In genomic region chr3:146972726-146973125, GRCh38 we compare ENCODE assay signal across 23 cellular contexts.
A peak's percentile ranks its signal among the peaks of the same experiment; 100 is the strongest.
DNase-seq lines count a peak whose midpoint lies in the region; FAIRE-seq and TF ChIP-seq lines count a peak whose summit lies in the region.
"Had no signal": no experiment of that assay in that cellular context is flagged by ENCODE, and none has a peak within 500 bp of the region (broad histone marks: within the 10 kb centered on the region; RNA-seq: fewer than 3 reads in every experiment).

No MANE protein-coding gene starts in this region.

- TF ChIP-seq POLR2A in GM12892 (IDR thresholded peaks at IDR 0.05; ENCODE audit: low read depth, low read length) (no peak), tibial nerve (IDR thresholded peaks at IDR 0.05) (no peak)

- H3K9me3 ChIP-seq in tibial nerve = no peaks in the 10 kb centered on the region
- H3K9me3 ChIP-seq: esophagus muscularis mucosa, left lung had no signal

- peak; percentile 25 for DNase-seq in AG09319 (ENCODE audit: extremely low read depth, low read depth)
- peak; percentile 21 for DNase-seq in HT1080 (ENCODE audit: low read depth)
- peak; percentile 25 for DNase-seq in astrocyte of the spinal cord (ENCODE audit: low read depth, low spot score)
- DNase-seq in kidney glomerular epithelial cell (lab: John Stamatoyannopoulos, UW) = peak; percentile 15
- no peak for DNase-seq in DMS153 (lab: John Stamatoyannopoulos, UW)
- DNase-seq in GM12892 (ENCODE audit: insufficient read length) = no peak
- DNase-seq in tibial nerve (ENCODE audit: low spot score in 2 of 2) = no peak
- DNase-seq in RKO (ENCODE audit: low spot score) = no peak
- DNase-seq: activated CD4-positive, CD25-positive, alpha-beta regulatory T cell; activated CD8-positive, alpha-beta memory T cell treated with anti-CD3 and anti-CD28 coated beads for 24 hours; activated naive CD8-positive, alpha-beta T cell treated with anti-CD3 and anti-CD28 coated beads, Interleukin-2, amount 50 U/mL, for 24 hours; CD4-positive, alpha-beta memory T cell; DND-41; effector CD8-positive, alpha-beta T cell; Karpas-422; left lung; NCI-H1105; NCI-H2107; NCI-H526 treated with DMSO at 0.1 percent for 48 hours; nucleus accumbens; OCI-M1; right cardiac atrium had no signal

- WGBS in tibial nerve, 2 donors = 56 to 70% methylated on average over 1 of the region's 1 CpG

- TF ChIP-seq CTCF in AG09319 (IDR thresholded peaks at IDR 0.05; ENCODE audit: low read depth, low read length) = no peak
- no peak for TF ChIP-seq CTCF in astrocyte of the spinal cord (IDR thresholded peaks at IDR 0.05; ENCODE audit: low read depth, low read length)
- no peak for TF ChIP-seq CTCF in tibial nerve (IDR thresholded peaks at IDR 0.05)

- FAIRE-seq in GM12892 (lab: Jason Lieb, UNC) = no peak

- H3K4me3 ChIP-seq in astrocyte of the spinal cord (ENCODE audit: low read depth, low read length) (no peak overlapping the region), tibial nerve (no peak overlapping the region)
- H3K4me3 ChIP-seq: esophagus muscularis mucosa, left lung had no signal

- TF ChIP-seq EP300 in tibial nerve (IDR thresholded peaks at IDR 0.05) = no peak

- no peaks in the 10 kb centered on the region for H3K4me1 ChIP-seq in tibial nerve
- H3K4me1 ChIP-seq: esophagus muscularis mucosa, left lung had no signal

- in situ Hi-C loops in astrocyte of the spinal cord (cut with HindIII; ENCODE audit: low sequenced_read_pairs) = no loop called here

- H3K27ac ChIP-seq in tibial nerve = no peak overlapping the region
- H3K27ac ChIP-seq: esophagus muscularis mucosa, left lung had no signal

- no peaks in the 10 kb centered on the region for H3K27me3 ChIP-seq in tibial nerve
- H3K27me3 ChIP-seq: esophagus muscularis mucosa, left lung had no signal

- H3K36me3 ChIP-seq in tibial nerve = no peaks in the 10 kb centered on the region
- H3K36me3 ChIP-seq: esophagus muscularis mucosa, left lung had no signal

Comparison
In these comparisons a context has a peak if more than half of its experiments do, and no peak if none do; other contexts are left out.
1. DNase-seq: peak in AG09319 (single experiment), HT1080 (single experiment), astrocyte of the spinal cord (single experiment) and kidney glomerular epithelial cell (single experiment); none in DMS153 (single experiment), GM12892 (single experiment), tibial nerve (0 of 2) and RKO (single experiment).